In the genomic region with DNA sequence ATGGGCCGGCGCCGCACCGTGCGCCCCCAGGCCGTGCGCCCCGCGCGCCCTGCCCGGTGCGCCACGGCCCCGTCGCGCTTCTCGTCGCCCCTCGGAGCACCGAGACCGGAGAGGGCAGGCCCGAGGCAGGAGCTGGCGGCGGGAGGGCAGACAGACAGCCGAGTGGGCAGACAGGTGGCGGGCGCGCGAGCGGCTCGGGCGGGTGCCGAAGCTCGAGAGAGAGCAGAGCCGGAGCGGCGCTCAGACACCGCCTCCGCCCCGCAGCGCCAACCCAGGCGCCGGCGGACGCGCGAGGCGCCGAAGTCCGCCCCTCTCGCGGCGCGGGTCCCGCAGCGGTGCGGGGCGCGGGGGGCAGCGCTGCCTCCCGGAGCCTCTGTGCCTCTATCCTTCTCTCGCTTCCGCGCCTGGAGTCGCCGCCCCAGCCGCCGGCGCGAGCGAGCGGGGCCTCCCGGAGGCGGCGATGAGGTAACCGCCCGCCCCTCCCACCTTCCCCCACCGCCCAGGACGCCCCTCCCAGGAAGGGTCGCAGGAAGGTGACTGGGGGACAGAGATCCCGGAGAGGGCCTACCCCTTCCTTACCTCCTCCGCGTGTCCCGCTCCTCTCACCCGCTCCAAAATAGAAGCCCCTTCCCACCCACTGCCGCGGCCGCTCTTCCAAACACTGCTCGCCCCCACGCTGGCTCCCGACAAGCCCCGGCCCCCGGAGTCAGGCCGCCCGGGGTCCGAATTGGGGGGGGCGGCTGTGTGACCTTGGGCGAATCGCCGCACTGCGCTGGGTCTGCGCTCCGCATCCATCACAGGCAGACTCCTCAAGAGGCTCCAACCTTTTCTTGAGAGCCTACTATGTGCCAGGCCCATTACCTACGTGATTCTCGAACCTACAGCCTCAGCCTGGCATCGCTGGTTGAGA, we compare ENCODE assay signal across 8 cellular contexts. TPM values are rescaled to one million over a fixed set of nuclear protein-coding genes. Genes with fewer than 3 reads are reported as not detected.
A peak's percentile ranks its signal among the peaks of the same experiment; 100 is the strongest.
DNase-seq lines count a peak whose midpoint lies in the region; ATAC-seq and TF ChIP-seq lines count a peak whose summit lies in the region.

A gene with protein sequence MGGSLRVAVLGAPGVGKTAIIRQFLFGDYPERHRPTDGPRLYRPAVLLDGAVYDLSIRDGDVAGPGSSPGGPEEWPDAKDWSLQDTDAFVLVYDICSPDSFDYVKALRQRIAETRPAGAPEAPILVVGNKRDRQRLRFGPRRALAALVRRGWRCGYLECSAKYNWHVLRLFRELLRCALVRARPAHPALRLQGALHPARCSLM (minus strand): TSS at position 412 of the 910 bp plus-strand sequence. CDS start 451 bp downstream, outside the sequence.

- H3K4me3 ChIP-seq in WERI-Rb-1 (ENCODE audit: low read depth, low read length) = peak within 1 kb of the TSS; percentile 51
- peak within 1 kb of the TSS; percentile 18; the same call in 1 of the 2 replicates for H3K4me3 ChIP-seq in iPS DF 6.9 (ENCODE audit: low read length)
- H3K4me3 ChIP-seq in smooth muscle cell = peak within 1 kb of the TSS; percentile 38

- H3K36me3 ChIP-seq in WERI-Rb-1 (peaks cover 11% of the 10 kb centered on the region), iPS DF 6.9 (ENCODE audit: control insufficient read depth, insufficient read depth, low read length) (no peaks in the 10 kb centered on the region), smooth muscle cell (ENCODE audit: low read depth) (no peaks in the 10 kb centered on the region)

- no peak within 1 kb of the TSS for H3K9ac ChIP-seq in smooth muscle cell (ENCODE audit: low read depth)

- no CpG with 5 or more reads among the region's 106 CpGs for WGBS in iPS DF 6.9 (ENCODE audit: insufficient coverage, insufficient read length)
- 9% methylated on average over 52 of the region's 106 CpGs for WGBS in smooth muscle cell (ENCODE audit: low lambda C conversion rate)

- no peaks in the 10 kb centered on the region for H3K79me2 ChIP-seq in smooth muscle cell (ENCODE audit: low read depth)

- DNase-seq in NCI-H2227 (lab: John Stamatoyannopoulos, UW; ENCODE audit: unreplicated experiment) = peak; percentile 52
- no peak for DNase-seq in NCI-H2227 treated with DMSO at 0.1 percent for 48 hours (lab: John Stamatoyannopoulos, UW)
- peak; percentile 41 for DNase-seq in WERI-Rb-1
- no peak for DNase-seq in iPS DF 6.9 (ENCODE audit: low read depth, low spot score)
- no peak for DNase-seq in smooth muscle cell (lab: John Stamatoyannopoulos, UW; ENCODE audit: unreplicated experiment)

- no peak within 1 kb of the TSS for H2AFZ ChIP-seq in smooth muscle cell (ENCODE audit: low read depth)

- no peak for ATAC-seq in GM18907 (IDR thresholded peaks at IDR 0.05; ENCODE audit: unreplicated experiment)
- no peak for ATAC-seq in GM18519 (IDR thresholded peaks at IDR 0.05; ENCODE audit: low FRiP score, unreplicated experiment)
- no peak for ATAC-seq in GM21825 (IDR thresholded peaks at IDR 0.05; ENCODE audit: unreplicated experiment)

- no peaks in the 10 kb centered on the region for H3F3A ChIP-seq in smooth muscle cell (ENCODE audit: low read depth)

- no peak within 1 kb of the TSS for H3K27ac ChIP-seq in WERI-Rb-1
- H3K27ac ChIP-seq in iPS DF 6.9 (ENCODE audit: low read length) = no peak within 1 kb of the TSS
- no peak within 1 kb of the TSS for H3K27ac ChIP-seq in smooth muscle cell (ENCODE audit: low read depth)

- TF ChIP-seq CTCF in WERI-Rb-1 (IDR thresholded peaks at IDR 0.05; ENCODE audit: low read depth, low read length) = no peak
- no peak for TF ChIP-seq CTCF in smooth muscle cell (IDR thresholded peaks at IDR 0.05; ENCODE audit: borderline replicate concordance, insufficient read depth, poor library complexity, severe bottlenecking)

- H3K4me1 ChIP-seq in iPS DF 6.9 (ENCODE audit: control insufficient read depth, insufficient read depth, low read length) (peaks cover 5% of the 10 kb centered on the region), smooth muscle cell (ENCODE audit: low read depth) (peaks cover 2% of the 10 kb centered on the region)

- H3K9me3 ChIP-seq in WERI-Rb-1 (ENCODE audit: severe bottlenecking) (no peaks in the 10 kb centered on the region), iPS DF 6.9 (ENCODE audit: control insufficient read depth, insufficient read depth, low read length) (no peaks in the 10 kb centered on the region), smooth muscle cell (replicated peaks; ENCODE audit: low read depth) (no peaks in the 10 kb centered on the region)

- H3K27me3 ChIP-seq in WERI-Rb-1 (ENCODE audit: insufficient read depth, low read depth, severe bottlenecking) (peaks cover 8% of the 10 kb centered on the region), iPS DF 6.9 (ENCODE audit: control insufficient read depth, insufficient read depth, low read length) (peaks cover 28% of the 10 kb centered on the region), smooth muscle cell (ENCODE audit: low read depth) (peaks cover 39% of the 10 kb centered on the region)

- peaks cover 5% of the 10 kb centered on the region for H4K20me1 ChIP-seq in smooth muscle cell (ENCODE audit: low read depth)

- peak within 1 kb of the TSS; percentile 85 for H3K4me2 ChIP-seq in smooth muscle cell

RNA-seq across cellular contexts. Expression of the gene that starts here (rescaled TPM):
- not detected in 2 replicates for total RNA-seq in smooth muscle cell
- not detected in 2 replicates for polyA plus RNA-seq in smooth muscle cell

Comparison
In these comparisons a context has a peak if more than half of its experiments do, and no peak if none do; other contexts are left out.
1. DNase-seq: peak in NCI-H2227 (single experiment) and WERI-Rb-1 (single experiment); none in NCI-H2227 treated with DMSO at 0.1 percent for 48 hours (single experiment), iPS DF 6.9 (single experiment) and smooth muscle cell (single experiment).
2. Peak in every context shown above with its lines, with median percentiles within 50 percentile points of each other: H3K4me3 ChIP-seq.